11 cellular contexts compared by ENCODE assay signal in genomic region chr10:120456143-120456625, GRCh38. TPM values are rescaled to one million over a fixed set of nuclear protein-coding genes. Genes with fewer than 3 reads are reported as not detected.
DNase-seq lines count a peak whose midpoint lies in the region; ATAC-seq and TF ChIP-seq lines count a peak whose summit lies in the region.
"Had no signal": no experiment of that assay in that cellular context is flagged by ENCODE, and none has a peak within 500 bp of the region (broad histone marks: within the 10 kb centered on the region; RNA-seq: fewer than 3 reads in every experiment).

No MANE protein-coding gene starts in this region.

- ATAC-seq in GM18858 (IDR thresholded peaks at IDR 0.05; ENCODE audit: unreplicated experiment) (no peak), aorta (ENCODE audit: low FRiP score) (no peak)

- H3K27ac ChIP-seq in cardiac muscle cell (no peak overlapping the region), breast epithelium (no peak overlapping the region), mesenchymal stem cell (ENCODE audit: low read length, poor library complexity, severe bottlenecking) (no peak overlapping the region), aorta (ENCODE audit: low read depth in 1 of 2, low read length in 2 of 2) (no peak overlapping the region)
- H3K27ac ChIP-seq: HL-60 had no signal

- no peak overlapping the region for H2BK5ac ChIP-seq in mesenchymal stem cell (ENCODE audit: low read depth, low read length, poor library complexity, severe bottlenecking)

- H4K91ac ChIP-seq in mesenchymal stem cell (ENCODE audit: low read length), result no peak overlapping the region

- no peaks in the 10 kb centered on the region for H3K36me3 Mint-ChIP-seq in type B pancreatic cell
- H3K36me3 Mint-ChIP-seq: CD4-positive, CD25-positive, alpha-beta regulatory T cell had no signal

- peak overlapping the region; percentile 89 for H3K4me2 ChIP-seq in mesenchymal stem cell (ENCODE audit: low read length, poor library complexity, severe bottlenecking)

- DNase-seq in cardiac muscle cell (ENCODE audit: low read depth in 1 of 2, low spot score in 1 of 2) (no peak), cardiac septum (ENCODE audit: low spot score) (no peak), breast epithelium (ENCODE audit: low spot score in 2 of 2) (no peak), mesenchymal stem cell (no peak), type B pancreatic cell (ENCODE audit: extremely low spot score, unreplicated experiment) (no peak), NCI-H1436 treated with DMSO at 0.1 percent for 48 hours (lab: John Stamatoyannopoulos, UW) (no peak), aorta (no peak)
- DNase-seq: activated naive CD4-positive, alpha-beta T cell; CD4-positive, CD25-positive, alpha-beta regulatory T cell had no signal

- H3K4me3 ChIP-seq in cardiac muscle cell, result peak overlapping the region; percentile 52
- H3K4me3 ChIP-seq in breast epithelium, result peak overlapping the region; percentile 32 to 71 (median 55)
- H3K4me3 ChIP-seq in mesenchymal stem cell (ENCODE audit: insufficient read depth in 1 of 2, low read depth in 1 of 2, low read length in 2 of 2), result peak overlapping the region in 1 of 2 experiments; percentile 59
- H3K4me3 ChIP-seq in aorta (ENCODE audit: low read length in 2 of 2), result no peak overlapping the region

- no peak overlapping the region for H2BK15ac ChIP-seq in mesenchymal stem cell (ENCODE audit: low read depth, poor library complexity, severe bottlenecking)

- no peak overlapping the region for H3K4ac ChIP-seq in mesenchymal stem cell (ENCODE audit: low read depth in 1 of 2, low read length in 2 of 2)

- 13% methylated on average over 16 of the region's 16 CpGs for WGBS in mesenchymal stem cell
- WGBS in aorta, 2 donors, result 5 to 8% methylated on average over 16 of the region's 16 CpGs

- H3K27me3 Mint-ChIP-seq in type B pancreatic cell, result peaks cover 87% of the 10 kb centered on the region

- H2AK5ac ChIP-seq in mesenchymal stem cell (ENCODE audit: low read length, severe bottlenecking), result no peak overlapping the region

- peak overlapping the region; percentile 65 for H3K27ac Mint-ChIP-seq in type B pancreatic cell
- H3K27ac Mint-ChIP-seq: CD4-positive, CD25-positive, alpha-beta regulatory T cell had no signal

- H3K36me3 ChIP-seq in cardiac muscle cell (no peaks in the 10 kb centered on the region), breast epithelium (no peaks in the 10 kb centered on the region), mesenchymal stem cell (ENCODE audit: control insufficient read depth in 1 of 2, insufficient read depth in 2 of 2, low read depth in 1 of 2, low read length in 2 of 2) (no peaks in the 10 kb centered on the region), aorta (ENCODE audit: control insufficient read depth in 1 of 2, insufficient read depth in 2 of 2, low read length in 1 of 2) (no peaks in the 10 kb centered on the region)

- H3K14ac ChIP-seq in mesenchymal stem cell (ENCODE audit: low read length in 2 of 2), result no peak overlapping the region

- no peak overlapping the region for H2AFZ ChIP-seq in mesenchymal stem cell (ENCODE audit: low read depth, low read length)

- peak overlapping the region; percentile 95 for H3K4me3 Mint-ChIP-seq in type B pancreatic cell
- H3K4me3 Mint-ChIP-seq: CD4-positive, CD25-positive, alpha-beta regulatory T cell had no signal

- no peak overlapping the region for H3K9ac ChIP-seq in mesenchymal stem cell (ENCODE audit: low read length)

- peak overlapping the region in 1 of 2 experiments; percentile 57 for H2BK12ac ChIP-seq in mesenchymal stem cell (ENCODE audit: low read length in 2 of 2)

- peak overlapping the region; percentile 34 for H2BK120ac ChIP-seq in mesenchymal stem cell (ENCODE audit: low read depth, low read length)

- peaks cover 24% of the 10 kb centered on the region for H3K4me1 Mint-ChIP-seq in type B pancreatic cell (ENCODE audit: unreplicated experiment)
- H3K4me1 Mint-ChIP-seq: CD4-positive, CD25-positive, alpha-beta regulatory T cell had no signal

- H3K9me3 ChIP-seq in cardiac muscle cell (ENCODE audit: low read depth) (no peaks in the 10 kb centered on the region), breast epithelium (no peaks in the 10 kb centered on the region), mesenchymal stem cell (ENCODE audit: control insufficient read depth, low read length) (no peaks in the 10 kb centered on the region), aorta (ENCODE audit: control insufficient read depth, low read length) (no peaks in the 10 kb centered on the region)

- no peaks in the 10 kb centered on the region for H3K79me1 ChIP-seq in mesenchymal stem cell (replicated peaks; ENCODE audit: low read length, poor library complexity, severe bottlenecking)

- peaks cover 4% of the 10 kb centered on the region for H3K9me3 Mint-ChIP-seq in type B pancreatic cell

- peaks cover 28% of the 10 kb centered on the region for H3K27me3 ChIP-seq in cardiac muscle cell
- peaks cover 4 to 29% of the 10 kb centered on the region in 2 donors for H3K27me3 ChIP-seq in breast epithelium
- H3K27me3 ChIP-seq in mesenchymal stem cell (ENCODE audit: control insufficient read depth in 1 of 2, insufficient read depth in 1 of 2, low read length in 2 of 2), result peaks cover 33 to 46% of the 10 kb centered on the region in 2 experiments
- no peaks in the 10 kb centered on the region for H3K27me3 ChIP-seq in aorta (ENCODE audit: control insufficient read depth in 1 of 2, insufficient read depth in 2 of 2, low read length in 1 of 2)

- H3K23ac ChIP-seq in mesenchymal stem cell (ENCODE audit: low read length in 2 of 2), result no peak overlapping the region

- H3K18ac ChIP-seq in mesenchymal stem cell (ENCODE audit: low read depth in 1 of 2, low read length in 2 of 2), result peak overlapping the region in 1 of 2 experiments; percentile 42

- TF ChIP-seq POLR2A in breast epithelium (IDR thresholded peaks at IDR 0.05), result no peak

- intact Hi-C loops in cardiac septum (cut with DNase I) (no loop called here), breast epithelium (cut with DNase I; ENCODE audit: low total_unique reads) (no loop called here), aorta (cut with DNase I) (no loop called here)

- H3K4me1 ChIP-seq in cardiac muscle cell (ENCODE audit: low read depth), result peaks cover 6% of the 10 kb centered on the region
- peaks cover 4 to 8% of the 10 kb centered on the region in 2 donors for H3K4me1 ChIP-seq in breast epithelium
- peaks cover 12% of the 10 kb centered on the region for H3K4me1 ChIP-seq in mesenchymal stem cell (ENCODE audit: control insufficient read depth, insufficient read depth, low read depth, low read length)
- no peaks in the 10 kb centered on the region for H3K4me1 ChIP-seq in aorta (ENCODE audit: control insufficient read depth in 1 of 2, insufficient read depth in 2 of 2, low read length in 2 of 2)

- no peak overlapping the region for H4K8ac ChIP-seq in mesenchymal stem cell (ENCODE audit: low read length)

- TF ChIP-seq CTCF in cardiac muscle cell (IDR thresholded peaks at IDR 0.05; ENCODE audit: low read depth, low read length), result no peak
- TF ChIP-seq CTCF in breast epithelium (IDR thresholded peaks at IDR 0.05), result no peak
- TF ChIP-seq CTCF in type B pancreatic cell (conservative IDR thresholded peaks at IDR 0.05), result no peak

RNA-seq across cellular contexts. Expression of gene PLPP4, which starts 0.8 kb away (rescaled TPM):
- total RNA-seq in cardiac muscle cell (0.42 and 0.74 TPM in 2 replicates), cardiac septum (0.27 TPM), breast epithelium (not detected), type B pancreatic cell (ENCODE audit: low replicate concordance) (1.3 and 4.4 TPM in 2 replicates), aorta (not detected)
- polyA plus RNA-seq in cardiac muscle cell (1.0 and 2.0 TPM in 2 replicates), aorta (not detected)
- 10.2 TPM for polyA plus RNA-seq in mesenchymal stem cell (2013, experiment 1 of 2)
- 10.0 TPM for polyA plus RNA-seq in mesenchymal stem cell (2013, experiment 2 of 2)
- total RNA-seq: CD4-positive, CD25-positive, alpha-beta regulatory T cell had no signal
- polyA plus RNA-seq: CD4-positive, CD25-positive, alpha-beta regulatory T cell had no signal

Comparison
In these comparisons a context has a peak if more than half of its experiments do, and no peak if none do; other contexts are left out.
1. H3K4me3 ChIP-seq: peak in cardiac muscle cell (single experiment) and breast epithelium (3 of 3); none in aorta (0 of 2).